In the genomic region with DNA sequence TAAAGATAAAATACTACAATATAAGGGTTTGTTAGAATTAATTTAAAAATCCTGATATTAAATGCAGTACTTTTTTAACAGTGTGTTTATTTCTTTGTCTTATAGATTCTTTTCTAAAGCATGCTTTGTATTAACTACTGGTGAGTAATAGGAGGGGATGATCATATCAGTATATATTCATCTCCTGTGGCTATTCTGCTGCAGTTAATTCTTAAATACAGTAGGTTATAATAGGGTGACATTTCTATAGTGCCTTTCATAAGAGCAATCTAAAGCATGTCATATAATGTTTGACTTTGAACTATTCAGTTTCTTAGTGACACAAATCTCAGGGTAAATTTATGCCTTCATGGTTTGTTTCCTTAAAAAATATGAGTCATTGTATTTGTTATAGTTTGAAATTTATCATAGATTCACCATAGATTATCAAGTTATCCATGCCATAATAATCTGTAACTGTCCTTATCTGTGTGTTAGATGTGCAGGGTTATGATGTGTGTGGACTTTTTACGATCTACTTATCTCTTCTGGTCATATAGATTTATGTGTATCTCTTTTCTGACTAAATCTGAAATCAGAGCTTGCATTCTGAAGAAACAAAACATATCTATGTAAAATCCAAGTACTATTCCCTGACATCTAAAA, we compare ENCODE assay signal across 30 cellular contexts.
DNase-seq lines count a peak whose midpoint lies in the region; ATAC-seq, FAIRE-seq and TF ChIP-seq lines count a peak whose summit lies in the region.
"Had no signal": no experiment of that assay in that cellular context is flagged by ENCODE, and none has a peak within 500 bp of the region (broad histone marks: within the 10 kb centered on the region; RNA-seq: fewer than 3 reads in every experiment).

No MANE protein-coding gene starts in this region.

- H3K36me3 ChIP-seq in HCT116 (ENCODE audit: control insufficient read depth in 1 of 2, insufficient read depth in 2 of 2, low read length in 2 of 2) (no peaks in the 10 kb centered on the region), SJSA1 (no peaks in the 10 kb centered on the region)
- H3K36me3 ChIP-seq: BLaER1 treated with 17β-estradiol and CSF1 and Interleukin-3, amounts not matched to agents 10 nM and 100 nM; esophagus muscularis mucosa; pancreas; right atrium auricular region had no signal

- BruUV-seq in HCT116 (replicated peaks; lab: Mats Ljungman, UMichigan): TSS peak; percentile 72

- no peaks in the 10 kb centered on the region for H3K9me2 ChIP-seq in HCT116 (ENCODE audit: insufficient read depth)

- ATAC-seq in A549 (peak; percentile 19 to 73; a peak in 3 of 6 replicates), HCT116 (peak; percentile 67), GM21619 (IDR thresholded peaks at IDR 0.05; ENCODE audit: unreplicated experiment) (no peak), GM19035 (IDR thresholded peaks at IDR 0.05; ENCODE audit: unreplicated experiment) (no peak), HG02678 (IDR thresholded peaks at IDR 0.05; ENCODE audit: unreplicated experiment) (no peak)
- ATAC-seq: body of pancreas; left cardiac atrium; naive thymus-derived CD4-positive, alpha-beta T cell; pancreas had no signal

- H3K4me2 ChIP-seq in A549: peak overlapping the region; percentile 70
- H3K4me2 ChIP-seq in HCT116 (ENCODE audit: low read length): peak overlapping the region; percentile 57
- H3K4me2 ChIP-seq: BLaER1 treated with 17β-estradiol and CSF1 and Interleukin-3, amounts not matched to agents 10 nM and 100 nM had no signal

- H3K9me3 ChIP-seq in A549 (no peaks in the 10 kb centered on the region), HCT116 (ENCODE audit: control insufficient read depth in 1 of 2, insufficient read depth in 1 of 2, low read depth in 1 of 2, low read length in 2 of 2) (no peaks in the 10 kb centered on the region), SJSA1 (replicated peaks) (no peaks in the 10 kb centered on the region)
- H3K9me3 ChIP-seq: body of pancreas, esophagus muscularis mucosa, pancreas, right atrium auricular region had no signal

- CTCF ChIA-PET in A549 (lab: Yijun Ruan, JAX): interaction anchor here (0.5 kb wide), 1 partner anchor 1225 kb away, joined by 5 read pairs; no protein-coding TSS in a partner anchor
- CTCF ChIA-PET in HCT116 (lab: Charles Lee): no interaction called here

- RAD21 ChIA-PET in HCT116 (lab: Charles Lee; ENCODE audit: low non-redundant PET in 1 of 2, low total read pairs in 2 of 2, uncharacterized antibody in 2 of 2, unreplicated experiment in 2 of 2): interaction anchor here in 1 of 2 experiments (0.7 to 1.5 kb wide), 2 partner anchors 9 to 43 kb away, joined by 3 to 4 read pairs; no protein-coding TSS in a partner anchor

- WGBS in A549 (ENCODE audit: missing lambda C conversion rate): 3% methylated on average over 1 of the region's 1 CpG

- H3K27ac ChIP-seq in A549 (peak overlapping the region; percentile 77 to 80), HCT116 (ENCODE audit: low read depth, low read length) (peak overlapping the region; percentile 94), SJSA1 (peak overlapping the region; percentile 48)
- H3K27ac ChIP-seq: BLaER1 treated with 17β-estradiol and CSF1 and Interleukin-3, amounts not matched to agents 10 nM and 100 nM; body of pancreas; coronary artery; esophagus muscularis mucosa; pancreas; right atrium auricular region had no signal

- H3K4me1 ChIP-seq in A549 (peaks cover 41% of the 10 kb centered on the region), HCT116 (ENCODE audit: control insufficient read depth in 1 of 2, insufficient read depth in 2 of 2, low read length in 2 of 2) (peaks cover 37 to 59% of the 10 kb centered on the region in 2 experiments), SJSA1 (replicated peaks) (peaks cover 30% of the 10 kb centered on the region)
- H3K4me1 ChIP-seq: BLaER1 treated with 17β-estradiol and CSF1 and Interleukin-3, amounts not matched to agents 10 nM and 100 nM; body of pancreas; pancreas; right atrium auricular region had no signal

- H3K4me3 ChIP-seq in A549: peak overlapping the region; percentile 11; the same call in 1 of the 3 replicates
- H3K4me3 ChIP-seq in HCT116 (replicated peaks in 1 of 2; ENCODE audit: low read depth in 1 of 2, low read length in 2 of 2): no peak overlapping the region
- H3K4me3 ChIP-seq in SJSA1: no peak overlapping the region
- H3K4me3 ChIP-seq in fibroblast of villous mesenchyme (ENCODE audit: low read depth, low read length): no peak overlapping the region
- H3K4me3 ChIP-seq: BLaER1 treated with 17β-estradiol and CSF1 and Interleukin-3, amounts not matched to agents 10 nM and 100 nM; body of pancreas; coronary artery; esophagus muscularis mucosa; pancreas; right atrium auricular region had no signal

- peak overlapping the region; percentile 77 for H2AFZ ChIP-seq in HCT116 (ENCODE audit: low read depth, low read length, poor library complexity, severe bottlenecking)

- TF ChIP-seq RAD21 in A549 (conservative IDR thresholded peaks at IDR 0.05 in 1 of 2, IDR thresholded peaks at IDR 0.05 in 1 of 2): no peak
- no peak for TF ChIP-seq RAD21 in HCT116 (IDR thresholded peaks at IDR 0.05; ENCODE audit: low read depth)

- no peaks in the 10 kb centered on the region for H4K20me1 ChIP-seq in HCT116 (ENCODE audit: insufficient read depth)

- intact Hi-C loops in HCT116 (cut with micrococcal nuclease): no loop called here

- TF ChIP-seq CTCF in A549 (IDR thresholded peaks at IDR 0.05) (no peak), HCT116 (IDR thresholded peaks at IDR 0.05 in 2 of 3, conservative IDR thresholded peaks at IDR 0.05 in 1 of 3; ENCODE audit: borderline replicate concordance in 1 of 3, insufficient read depth in 1 of 3, low read depth in 2 of 3, low read length in 2 of 3) (0 out of 6 replicates have a peak, but pooled peaks of 1 of the 3 experiments have one; percentile 3), fibroblast of villous mesenchyme (IDR thresholded peaks at IDR 0.05; ENCODE audit: insufficient read depth, low read depth, low read length) (no peak)

- DNase-seq in A549 (ENCODE audit: low read depth in 1 of 2, low spot score in 1 of 2) (peak in 1 of 2 experiments; percentile 43), HCT116 (ENCODE audit: low read depth, low spot score) (no peak), SJSA1 (ENCODE audit: low read depth in 1 of 2, low spot score in 2 of 2) (no peak), fibroblast of villous mesenchyme (ENCODE audit: low read depth) (peak; percentile 58), RKO (ENCODE audit: low spot score) (no peak)
- DNase-seq: activated B cell treated with CpG ODN at 0.5 μM for 24 hours; activated CD4-positive, alpha-beta T cell treated with anti-CD3 and anti-CD28 coated beads, Interleukin-2, amount 50 U/mL, for 48 hours; activated CD8-positive, alpha-beta memory T cell treated with anti-CD3 and anti-CD28 coated beads, Interleukin-2, amount 50 U/mL, for 48 hours; activated effector memory CD4-positive, alpha-beta T cell treated with Interleukin-2 at 50 U/mL for 16 hours; activated naive CD8-positive, alpha-beta T cell treated with anti-CD3 and anti-CD28 coated beads, Interleukin-2, amount 10 ng/mL, durations not matched to agents 7 days and 5 days; body of pancreas; glutamatergic neuron; H7; Karpas-422; left cardiac atrium; naive thymus-derived CD4-positive, alpha-beta T cell; NCI-H2029 treated with DMSO at 0.1 percent for 48 hours; NK-92 treated with Interleukin-12 subunit alpha and Interleukin-12 subunit beta, amount 100 ng/mL, for 24 hours; pancreas; stimulated activated CD4-positive, alpha-beta T cell treated with anti-CD3 and anti-CD28 coated beads, Interleukin-12 subunit alpha, Interleukin-12 subunit beta, amount 100 ng/mL, for 4 hours; T-helper 9 cell; trophoblast cell had no signal

- no peaks in the 10 kb centered on the region for H3K79me2 ChIP-seq in HCT116 (ENCODE audit: insufficient read depth, low read length)

- POLR2A ChIA-PET in A549 (lab: Yijun Ruan, JAX): no interaction called here
- POLR2A ChIA-PET in HCT116 (lab: Charles Lee): interaction anchor here (0.9 to 3.2 kb wide), 3 partner anchors 8 to 74 kb away, joined by 3 to 16 read pairs (median 3); no protein-coding TSS in a partner anchor

- H3K9ac ChIP-seq in HCT116 (ENCODE audit: low read length): no peak overlapping the region; the same call in 1 of the 2 replicates
- H3K9ac ChIP-seq: BLaER1 treated with 17β-estradiol and CSF1 and Interleukin-3, amounts not matched to agents 10 nM and 100 nM had no signal

- no peak for TF ChIP-seq EP300 in A549 (IDR thresholded peaks at IDR 0.05)

- TF ChIP-seq POLR2A in A549 (IDR thresholded peaks at IDR 0.05; ENCODE audit: low read length): no peak
- no peak for TF ChIP-seq POLR2A in HCT116 (IDR thresholded peaks at IDR 0.05; ENCODE audit: borderline replicate concordance, extremely low read depth, insufficient read depth, insufficient read length)

- FAIRE-seq in A549 (lab: Jason Lieb, UNC): peak; percentile 85
- FAIRE-seq: pancreas, RCC 7860 had no signal

- no peaks in the 10 kb centered on the region for H3K27me3 ChIP-seq in HCT116 (ENCODE audit: insufficient read depth, low read length)
- no peaks in the 10 kb centered on the region for H3K27me3 ChIP-seq in SJSA1 (replicated peaks)
- H3K27me3 ChIP-seq: body of pancreas, esophagus muscularis mucosa, pancreas, right atrium auricular region had no signal

TF ChIP-seq in A549, 52 proteins besides CTCF, POLR2A, EP300 and RAD21:
- TF ChIP-seq FOSL2 (IDR thresholded peaks at IDR 0.05) (0 out of 2 replicates have a peak, but pooled peaks have one; percentile 22), FOSL2 (CRISPR knock-in tag; IDR thresholded peaks at IDR 0.05) (peak; percentile 74), GATA3 (IDR thresholded peaks at IDR 0.05; ENCODE audit: borderline replicate concordance) (peak; percentile 83; the same call in 1 of the 2 replicates), CHD2 (IDR thresholded peaks at IDR 0.05; ENCODE audit: low read length, partially characterized antibody) (no peak)

TF ChIP-seq in HCT116, 20 proteins besides CTCF, POLR2A, EP300 and RAD21 (continues in another document):
- TF ChIP-seq FOSL1 (IDR thresholded peaks at IDR 0.05; ENCODE audit: low read depth) (no peak), ELF1 (IDR thresholded peaks at IDR 0.05; ENCODE audit: borderline replicate concordance, low read depth) (no peak)

Comparison
In these comparisons a context has a peak if more than half of its experiments do, and no peak if none do; other contexts are left out.
1. ATAC-seq: peak in A549 (2 of 2) and HCT116 (single experiment); none in GM21619 (single experiment), GM19035 (single experiment) and HG02678 (single experiment).
2. Peak in every context shown above with its lines, with median percentiles within 50 percentile points of each other: H3K27ac ChIP-seq.